ENCODE assay signal across 1 cellular context in the genomic region with DNA sequence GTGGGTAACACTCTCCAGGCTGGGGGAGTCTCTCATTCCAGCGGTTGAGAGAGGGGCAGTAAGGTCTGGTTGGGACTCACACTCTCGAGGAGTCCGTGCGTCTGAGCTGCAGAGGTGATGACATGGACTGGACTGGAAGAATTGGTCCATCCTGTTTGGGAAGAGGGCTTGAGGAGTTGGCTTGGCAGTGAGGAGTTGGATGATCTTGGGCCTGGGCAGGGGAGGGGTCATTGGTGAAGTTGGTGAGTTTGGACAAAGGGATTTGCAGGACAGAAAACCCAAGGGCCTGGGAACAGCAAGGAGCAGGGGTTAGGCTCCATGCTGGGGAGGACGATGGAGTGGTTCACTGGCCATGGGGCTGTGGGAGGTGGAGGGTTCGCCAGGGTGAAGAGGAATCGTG.
TF ChIP-seq lines count a peak whose summit lies in the region.

No MANE protein-coding gene starts in this region.

TF ChIP-seq in GM12878, 131 proteins besides CTCF, POLR2A, EP300 and RAD21:
- TF ChIP-seq ZNF274 (IDR thresholded peaks at IDR 0.05; ENCODE audit: insufficient read depth, insufficient read length), result no peak
- TF ChIP-seq BRCA1 (IDR thresholded peaks at IDR 0.05; ENCODE audit: low read depth, low read length), result no peak
- TF ChIP-seq CBX3 (IDR thresholded peaks at IDR 0.05; ENCODE audit: borderline replicate concordance, low read depth), result no peak
- no peak for TF ChIP-seq ASH2L (IDR thresholded peaks at IDR 0.05; ENCODE audit: borderline replicate concordance, low read depth)
- no peak for TF ChIP-seq SIN3A (IDR thresholded peaks at IDR 0.05; ENCODE audit: low read depth, low read length)
- no peak for TF ChIP-seq KAT2A (conservative IDR thresholded peaks at IDR 0.05; ENCODE audit: control insufficient read depth, low read depth, low read length)
- TF ChIP-seq JUND (IDR thresholded peaks at IDR 0.05; ENCODE audit: low read depth, low read length), result no peak
- TF ChIP-seq, protein P1, sequence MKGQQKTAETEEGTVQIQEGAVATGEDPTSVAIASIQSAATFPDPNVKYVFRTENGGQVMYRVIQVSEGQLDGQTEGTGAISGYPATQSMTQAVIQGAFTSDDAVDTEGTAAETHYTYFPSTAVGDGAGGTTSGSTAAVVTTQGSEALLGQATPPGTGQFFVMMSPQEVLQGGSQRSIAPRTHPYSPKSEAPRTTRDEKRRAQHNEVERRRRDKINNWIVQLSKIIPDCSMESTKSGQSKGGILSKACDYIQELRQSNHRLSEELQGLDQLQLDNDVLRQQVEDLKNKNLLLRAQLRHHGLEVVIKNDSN (IDR thresholded peaks at IDR 0.05; ENCODE audit: borderline replicate concordance, extremely low read length, insufficient read depth, low read depth, low read length), result no peak
- TF ChIP-seq SP1 (IDR thresholded peaks at IDR 0.05; ENCODE audit: low read depth, low read length), result no peak
- TF ChIP-seq RELA (IDR thresholded peaks at IDR 0.05; ENCODE audit: borderline replicate concordance, partially characterized antibody), result no peak
- TF ChIP-seq, protein P2, sequence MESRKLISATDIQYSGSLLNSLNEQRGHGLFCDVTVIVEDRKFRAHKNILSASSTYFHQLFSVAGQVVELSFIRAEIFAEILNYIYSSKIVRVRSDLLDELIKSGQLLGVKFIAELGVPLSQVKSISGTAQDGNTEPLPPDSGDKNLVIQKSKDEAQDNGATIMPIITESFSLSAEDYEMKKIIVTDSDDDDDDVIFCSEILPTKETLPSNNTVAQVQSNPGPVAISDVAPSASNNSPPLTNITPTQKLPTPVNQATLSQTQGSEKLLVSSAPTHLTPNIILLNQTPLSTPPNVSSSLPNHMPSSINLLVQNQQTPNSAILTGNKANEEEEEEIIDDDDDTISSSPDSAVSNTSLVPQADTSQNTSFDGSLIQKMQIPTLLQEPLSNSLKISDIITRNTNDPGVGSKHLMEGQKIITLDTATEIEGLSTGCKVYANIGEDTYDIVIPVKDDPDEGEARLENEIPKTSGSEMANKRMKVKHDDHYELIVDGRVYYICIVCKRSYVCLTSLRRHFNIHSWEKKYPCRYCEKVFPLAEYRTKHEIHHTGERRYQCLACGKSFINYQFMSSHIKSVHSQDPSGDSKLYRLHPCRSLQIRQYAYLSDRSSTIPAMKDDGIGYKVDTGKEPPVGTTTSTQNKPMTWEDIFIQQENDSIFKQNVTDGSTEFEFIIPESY (IDR thresholded peaks at IDR 0.05), result no peak
- no peak for TF ChIP-seq PAX5 (IDR thresholded peaks at IDR 0.05; ENCODE audit: borderline replicate concordance, low read depth, low read length)
- TF ChIP-seq, protein P3, sequence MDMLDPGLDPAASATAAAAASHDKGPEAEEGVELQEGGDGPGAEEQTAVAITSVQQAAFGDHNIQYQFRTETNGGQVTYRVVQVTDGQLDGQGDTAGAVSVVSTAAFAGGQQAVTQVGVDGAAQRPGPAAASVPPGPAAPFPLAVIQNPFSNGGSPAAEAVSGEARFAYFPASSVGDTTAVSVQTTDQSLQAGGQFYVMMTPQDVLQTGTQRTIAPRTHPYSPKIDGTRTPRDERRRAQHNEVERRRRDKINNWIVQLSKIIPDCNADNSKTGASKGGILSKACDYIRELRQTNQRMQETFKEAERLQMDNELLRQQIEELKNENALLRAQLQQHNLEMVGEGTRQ (IDR thresholded peaks at IDR 0.05; ENCODE audit: borderline replicate concordance, low read depth, low read length), result no peak
- TF ChIP-seq EZH2 (IDR thresholded peaks at IDR 0.05; ENCODE audit: borderline replicate concordance, control insufficient read depth, low read depth, low read length), result no peak
- no peak for TF ChIP-seq MEF2A (IDR thresholded peaks at IDR 0.05; ENCODE audit: insufficient read depth, low read depth, low read length)
- TF ChIP-seq, protein P4, sequence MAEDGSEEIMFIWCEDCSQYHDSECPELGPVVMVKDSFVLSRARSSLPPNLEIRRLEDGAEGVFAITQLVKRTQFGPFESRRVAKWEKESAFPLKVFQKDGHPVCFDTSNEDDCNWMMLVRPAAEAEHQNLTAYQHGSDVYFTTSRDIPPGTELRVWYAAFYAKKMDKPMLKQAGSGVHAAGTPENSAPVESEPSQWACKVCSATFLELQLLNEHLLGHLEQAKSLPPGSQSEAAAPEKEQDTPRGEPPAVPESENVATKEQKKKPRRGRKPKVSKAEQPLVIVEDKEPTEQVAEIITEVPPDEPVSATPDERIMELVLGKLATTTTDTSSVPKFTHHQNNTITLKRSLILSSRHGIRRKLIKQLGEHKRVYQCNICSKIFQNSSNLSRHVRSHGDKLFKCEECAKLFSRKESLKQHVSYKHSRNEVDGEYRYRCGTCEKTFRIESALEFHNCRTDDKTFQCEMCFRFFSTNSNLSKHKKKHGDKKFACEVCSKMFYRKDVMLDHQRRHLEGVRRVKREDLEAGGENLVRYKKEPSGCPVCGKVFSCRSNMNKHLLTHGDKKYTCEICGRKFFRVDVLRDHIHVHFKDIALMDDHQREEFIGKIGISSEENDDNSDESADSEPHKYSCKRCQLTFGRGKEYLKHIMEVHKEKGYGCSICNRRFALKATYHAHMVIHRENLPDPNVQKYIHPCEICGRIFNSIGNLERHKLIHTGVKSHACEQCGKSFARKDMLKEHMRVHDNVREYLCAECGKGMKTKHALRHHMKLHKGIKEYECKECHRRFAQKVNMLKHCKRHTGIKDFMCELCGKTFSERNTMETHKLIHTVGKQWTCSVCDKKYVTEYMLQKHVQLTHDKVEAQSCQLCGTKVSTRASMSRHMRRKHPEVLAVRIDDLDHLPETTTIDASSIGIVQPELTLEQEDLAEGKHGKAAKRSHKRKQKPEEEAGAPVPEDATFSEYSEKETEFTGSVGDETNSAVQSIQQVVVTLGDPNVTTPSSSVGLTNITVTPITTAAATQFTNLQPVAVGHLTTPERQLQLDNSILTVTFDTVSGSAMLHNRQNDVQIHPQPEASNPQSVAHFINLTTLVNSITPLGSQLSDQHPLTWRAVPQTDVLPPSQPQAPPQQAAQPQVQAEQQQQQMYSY (CRISPR knock-in tag; IDR thresholded peaks at IDR 0.05), result no peak
- TF ChIP-seq, protein P5, sequence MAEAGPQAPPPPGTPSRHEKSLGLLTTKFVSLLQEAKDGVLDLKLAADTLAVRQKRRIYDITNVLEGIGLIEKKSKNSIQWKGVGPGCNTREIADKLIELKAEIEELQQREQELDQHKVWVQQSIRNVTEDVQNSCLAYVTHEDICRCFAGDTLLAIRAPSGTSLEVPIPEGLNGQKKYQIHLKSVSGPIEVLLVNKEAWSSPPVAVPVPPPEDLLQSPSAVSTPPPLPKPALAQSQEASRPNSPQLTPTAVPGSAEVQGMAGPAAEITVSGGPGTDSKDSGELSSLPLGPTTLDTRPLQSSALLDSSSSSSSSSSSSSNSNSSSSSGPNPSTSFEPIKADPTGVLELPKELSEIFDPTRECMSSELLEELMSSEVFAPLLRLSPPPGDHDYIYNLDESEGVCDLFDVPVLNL (IDR thresholded peaks at IDR 0.05; ENCODE audit: low read depth, low read length), result no peak
TF ChIP-seq in GM12878: peak in this region for 0.
